Comparison of ENCODE assay signal across 1 cellular context in the genomic region with DNA sequence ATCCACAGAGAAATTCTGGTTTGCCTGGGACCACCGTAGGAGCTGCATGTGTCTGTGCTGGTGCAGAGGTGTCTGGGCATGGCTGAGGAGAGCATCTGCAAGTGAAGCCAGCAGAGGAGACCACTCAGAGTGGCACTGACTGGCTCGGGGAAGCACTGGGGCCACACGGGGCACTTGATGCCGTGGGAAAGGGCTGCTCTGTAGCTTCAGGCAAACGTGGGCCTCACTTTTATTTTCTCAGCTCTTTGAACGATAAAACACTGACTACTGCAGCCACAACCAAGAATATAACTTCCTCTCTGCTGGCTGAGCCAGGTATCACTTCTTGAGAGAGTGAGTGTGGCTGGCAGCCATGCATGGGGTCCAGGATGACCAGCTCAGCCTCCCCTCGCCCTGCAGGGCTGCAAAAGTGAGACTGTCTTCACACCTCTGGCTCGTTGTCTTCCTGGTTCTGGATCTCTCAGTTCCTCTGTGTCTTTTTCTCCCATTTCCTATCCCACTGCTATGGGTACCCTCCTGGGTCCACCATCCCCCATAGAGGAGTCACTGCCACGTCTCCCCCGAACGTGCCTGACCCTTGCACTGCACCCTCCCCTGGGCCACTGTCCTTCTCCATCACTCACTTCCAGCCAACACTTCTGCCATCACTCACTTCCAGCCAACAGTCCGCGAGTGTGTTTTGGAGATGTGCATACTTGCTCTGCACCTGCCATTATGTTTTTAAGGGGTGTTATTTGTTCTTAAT.
TF ChIP-seq lines count a peak whose summit lies in the region.

No MANE protein-coding gene starts in this region.

TF ChIP-seq in GM12878, 131 proteins besides CTCF, POLR2A, EP300 and RAD21 (continued from another document and continues in another):
- TF ChIP-seq ZNF384 (IDR thresholded peaks at IDR 0.05; ENCODE audit: borderline replicate concordance, low read depth, low read length) (no peak), RB1 (IDR thresholded peaks at IDR 0.05; ENCODE audit: borderline replicate concordance) (no peak), SMAD1 (IDR thresholded peaks at IDR 0.05; ENCODE audit: low read depth, partially characterized antibody) (no peak), CREB1 (IDR thresholded peaks at IDR 0.05; ENCODE audit: low read depth) (no peak), CBX3 (IDR thresholded peaks at IDR 0.05; ENCODE audit: borderline replicate concordance, low read depth) (no peak), MEF2A (IDR thresholded peaks at IDR 0.05; ENCODE audit: insufficient read depth, low read depth, low read length) (peak; percentile 6; the same call in 1 of the 2 replicates), POLR2AphosphoS2 (IDR thresholded peaks at IDR 0.05; ENCODE audit: low read depth, low read length) (no peak), ESRRA (IDR thresholded peaks at IDR 0.05; ENCODE audit: low read length) (no peak), ZZZ3 (IDR thresholded peaks at IDR 0.05; ENCODE audit: control insufficient read depth, insufficient read length, low read depth) (no peak), KLF5 (IDR thresholded peaks at IDR 0.05; ENCODE audit: partially characterized antibody) (no peak), BACH1 (IDR thresholded peaks at IDR 0.05; ENCODE audit: borderline replicate concordance) (no peak), WRNIP1 (IDR thresholded peaks at IDR 0.05; ENCODE audit: borderline replicate concordance, low read depth, low read length) (no peak), ZNF217 (IDR thresholded peaks at IDR 0.05) (no peak), RAD51 (IDR thresholded peaks at IDR 0.05) (no peak), FOS (IDR thresholded peaks at IDR 0.05; ENCODE audit: borderline replicate concordance, extremely low read depth, insufficient read length) (no peak), PML (IDR thresholded peaks at IDR 0.05; ENCODE audit: low read length) (no peak), SMAD5 (IDR thresholded peaks at IDR 0.05; ENCODE audit: low read depth) (no peak), RCOR1 (conservative IDR thresholded peaks at IDR 0.05; ENCODE audit: low read depth, low read length) (no peak), BRCA1 (IDR thresholded peaks at IDR 0.05; ENCODE audit: low read depth, low read length) (no peak), SIX5 (IDR thresholded peaks at IDR 0.05; ENCODE audit: low read depth, low read length, severe bottlenecking) (no peak), SUZ12 (IDR thresholded peaks at IDR 0.05; ENCODE audit: unreplicated experiment) (no peak), NBN (IDR thresholded peaks at IDR 0.05) (no peak), BCL11A (IDR thresholded peaks at IDR 0.05; ENCODE audit: low read depth, low read length) (no peak), ZNF687 (IDR thresholded peaks at IDR 0.05) (peak; percentile 81), EGR1 (IDR thresholded peaks at IDR 0.05; ENCODE audit: borderline replicate concordance in 1 of 2, low read depth in 2 of 2, low read length in 2 of 2) (no peak), RFX5 (IDR thresholded peaks at IDR 0.05; ENCODE audit: low read depth, low read length) (no peak), KAT2A (conservative IDR thresholded peaks at IDR 0.05; ENCODE audit: control insufficient read depth, low read depth, low read length) (no peak), JUNB (IDR thresholded peaks at IDR 0.05) (no peak), YY1 (IDR thresholded peaks at IDR 0.05; ENCODE audit: low read depth, low read length) (peak; percentile 76), EED (IDR thresholded peaks at IDR 0.05; ENCODE audit: low read depth) (peak; percentile 39; the same call in 1 of the 2 replicates), CEBPB (IDR thresholded peaks at IDR 0.05; ENCODE audit: borderline replicate concordance in 1 of 2, low read depth in 2 of 2, low read length in 2 of 2) (no peak), LARP7 (IDR thresholded peaks at IDR 0.05) (no peak)
- TF ChIP-seq, protein P1, sequence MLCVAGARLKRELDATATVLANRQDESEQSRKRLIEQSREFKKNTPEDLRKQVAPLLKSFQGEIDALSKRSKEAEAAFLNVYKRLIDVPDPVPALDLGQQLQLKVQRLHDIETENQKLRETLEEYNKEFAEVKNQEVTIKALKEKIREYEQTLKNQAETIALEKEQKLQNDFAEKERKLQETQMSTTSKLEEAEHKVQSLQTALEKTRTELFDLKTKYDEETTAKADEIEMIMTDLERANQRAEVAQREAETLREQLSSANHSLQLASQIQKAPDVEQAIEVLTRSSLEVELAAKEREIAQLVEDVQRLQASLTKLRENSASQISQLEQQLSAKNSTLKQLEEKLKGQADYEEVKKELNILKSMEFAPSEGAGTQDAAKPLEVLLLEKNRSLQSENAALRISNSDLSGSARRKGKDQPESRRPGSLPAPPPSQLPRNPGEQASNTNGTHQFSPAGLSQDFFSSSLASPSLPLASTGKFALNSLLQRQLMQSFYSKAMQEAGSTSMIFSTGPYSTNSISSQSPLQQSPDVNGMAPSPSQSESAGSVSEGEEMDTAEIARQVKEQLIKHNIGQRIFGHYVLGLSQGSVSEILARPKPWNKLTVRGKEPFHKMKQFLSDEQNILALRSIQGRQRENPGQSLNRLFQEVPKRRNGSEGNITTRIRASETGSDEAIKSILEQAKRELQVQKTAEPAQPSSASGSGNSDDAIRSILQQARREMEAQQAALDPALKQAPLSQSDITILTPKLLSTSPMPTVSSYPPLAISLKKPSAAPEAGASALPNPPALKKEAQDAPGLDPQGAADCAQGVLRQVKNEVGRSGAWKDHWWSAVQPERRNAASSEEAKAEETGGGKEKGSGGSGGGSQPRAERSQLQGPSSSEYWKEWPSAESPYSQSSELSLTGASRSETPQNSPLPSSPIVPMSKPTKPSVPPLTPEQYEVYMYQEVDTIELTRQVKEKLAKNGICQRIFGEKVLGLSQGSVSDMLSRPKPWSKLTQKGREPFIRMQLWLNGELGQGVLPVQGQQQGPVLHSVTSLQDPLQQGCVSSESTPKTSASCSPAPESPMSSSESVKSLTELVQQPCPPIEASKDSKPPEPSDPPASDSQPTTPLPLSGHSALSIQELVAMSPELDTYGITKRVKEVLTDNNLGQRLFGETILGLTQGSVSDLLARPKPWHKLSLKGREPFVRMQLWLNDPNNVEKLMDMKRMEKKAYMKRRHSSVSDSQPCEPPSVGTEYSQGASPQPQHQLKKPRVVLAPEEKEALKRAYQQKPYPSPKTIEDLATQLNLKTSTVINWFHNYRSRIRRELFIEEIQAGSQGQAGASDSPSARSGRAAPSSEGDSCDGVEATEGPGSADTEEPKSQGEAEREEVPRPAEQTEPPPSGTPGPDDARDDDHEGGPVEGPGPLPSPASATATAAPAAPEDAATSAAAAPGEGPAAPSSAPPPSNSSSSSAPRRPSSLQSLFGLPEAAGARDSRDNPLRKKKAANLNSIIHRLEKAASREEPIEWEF (IDR thresholded peaks at IDR 0.05; ENCODE audit: insufficient replicate concordance, low read depth, low read length), result no peak
- TF ChIP-seq, protein P2, sequence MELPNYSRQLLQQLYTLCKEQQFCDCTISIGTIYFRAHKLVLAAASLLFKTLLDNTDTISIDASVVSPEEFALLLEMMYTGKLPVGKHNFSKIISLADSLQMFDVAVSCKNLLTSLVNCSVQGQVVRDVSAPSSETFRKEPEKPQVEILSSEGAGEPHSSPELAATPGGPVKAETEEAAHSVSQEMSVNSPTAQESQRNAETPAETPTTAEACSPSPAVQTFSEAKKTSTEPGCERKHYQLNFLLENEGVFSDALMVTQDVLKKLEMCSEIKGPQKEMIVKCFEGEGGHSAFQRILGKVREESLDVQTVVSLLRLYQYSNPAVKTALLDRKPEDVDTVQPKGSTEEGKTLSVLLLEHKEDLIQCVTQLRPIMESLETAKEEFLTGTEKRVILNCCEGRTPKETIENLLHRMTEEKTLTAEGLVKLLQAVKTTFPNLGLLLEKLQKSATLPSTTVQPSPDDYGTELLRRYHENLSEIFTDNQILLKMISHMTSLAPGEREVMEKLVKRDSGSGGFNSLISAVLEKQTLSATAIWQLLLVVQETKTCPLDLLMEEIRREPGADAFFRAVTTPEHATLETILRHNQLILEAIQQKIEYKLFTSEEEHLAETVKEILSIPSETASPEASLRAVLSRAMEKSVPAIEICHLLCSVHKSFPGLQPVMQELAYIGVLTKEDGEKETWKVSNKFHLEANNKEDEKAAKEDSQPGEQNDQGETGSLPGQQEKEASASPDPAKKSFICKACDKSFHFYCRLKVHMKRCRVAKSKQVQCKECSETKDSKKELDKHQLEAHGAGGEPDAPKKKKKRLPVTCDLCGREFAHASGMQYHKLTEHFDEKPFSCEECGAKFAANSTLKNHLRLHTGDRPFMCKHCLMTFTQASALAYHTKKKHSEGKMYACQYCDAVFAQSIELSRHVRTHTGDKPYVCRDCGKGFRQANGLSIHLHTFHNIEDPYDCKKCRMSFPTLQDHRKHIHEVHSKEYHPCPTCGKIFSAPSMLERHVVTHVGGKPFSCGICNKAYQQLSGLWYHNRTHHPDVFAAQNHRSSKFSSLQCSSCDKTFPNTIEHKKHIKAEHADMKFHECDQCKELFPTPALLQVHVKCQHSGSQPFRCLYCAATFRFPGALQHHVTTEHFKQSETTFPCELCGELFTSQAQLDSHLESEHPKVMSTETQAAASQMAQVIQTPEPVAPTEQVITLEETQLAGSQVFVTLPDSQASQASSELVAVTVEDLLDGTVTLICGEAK (IDR thresholded peaks at IDR 0.05; ENCODE audit: borderline replicate concordance), result no peak
- TF ChIP-seq, protein P3, sequence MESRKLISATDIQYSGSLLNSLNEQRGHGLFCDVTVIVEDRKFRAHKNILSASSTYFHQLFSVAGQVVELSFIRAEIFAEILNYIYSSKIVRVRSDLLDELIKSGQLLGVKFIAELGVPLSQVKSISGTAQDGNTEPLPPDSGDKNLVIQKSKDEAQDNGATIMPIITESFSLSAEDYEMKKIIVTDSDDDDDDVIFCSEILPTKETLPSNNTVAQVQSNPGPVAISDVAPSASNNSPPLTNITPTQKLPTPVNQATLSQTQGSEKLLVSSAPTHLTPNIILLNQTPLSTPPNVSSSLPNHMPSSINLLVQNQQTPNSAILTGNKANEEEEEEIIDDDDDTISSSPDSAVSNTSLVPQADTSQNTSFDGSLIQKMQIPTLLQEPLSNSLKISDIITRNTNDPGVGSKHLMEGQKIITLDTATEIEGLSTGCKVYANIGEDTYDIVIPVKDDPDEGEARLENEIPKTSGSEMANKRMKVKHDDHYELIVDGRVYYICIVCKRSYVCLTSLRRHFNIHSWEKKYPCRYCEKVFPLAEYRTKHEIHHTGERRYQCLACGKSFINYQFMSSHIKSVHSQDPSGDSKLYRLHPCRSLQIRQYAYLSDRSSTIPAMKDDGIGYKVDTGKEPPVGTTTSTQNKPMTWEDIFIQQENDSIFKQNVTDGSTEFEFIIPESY (IDR thresholded peaks at IDR 0.05), result no peak
- TF ChIP-seq, protein P4, sequence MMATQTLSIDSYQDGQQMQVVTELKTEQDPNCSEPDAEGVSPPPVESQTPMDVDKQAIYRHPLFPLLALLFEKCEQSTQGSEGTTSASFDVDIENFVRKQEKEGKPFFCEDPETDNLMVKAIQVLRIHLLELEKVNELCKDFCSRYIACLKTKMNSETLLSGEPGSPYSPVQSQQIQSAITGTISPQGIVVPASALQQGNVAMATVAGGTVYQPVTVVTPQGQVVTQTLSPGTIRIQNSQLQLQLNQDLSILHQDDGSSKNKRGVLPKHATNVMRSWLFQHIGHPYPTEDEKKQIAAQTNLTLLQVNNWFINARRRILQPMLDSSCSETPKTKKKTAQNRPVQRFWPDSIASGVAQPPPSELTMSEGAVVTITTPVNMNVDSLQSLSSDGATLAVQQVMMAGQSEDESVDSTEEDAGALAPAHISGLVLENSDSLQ (IDR thresholded peaks at IDR 0.05), result no peak
- TF ChIP-seq, protein P5, sequence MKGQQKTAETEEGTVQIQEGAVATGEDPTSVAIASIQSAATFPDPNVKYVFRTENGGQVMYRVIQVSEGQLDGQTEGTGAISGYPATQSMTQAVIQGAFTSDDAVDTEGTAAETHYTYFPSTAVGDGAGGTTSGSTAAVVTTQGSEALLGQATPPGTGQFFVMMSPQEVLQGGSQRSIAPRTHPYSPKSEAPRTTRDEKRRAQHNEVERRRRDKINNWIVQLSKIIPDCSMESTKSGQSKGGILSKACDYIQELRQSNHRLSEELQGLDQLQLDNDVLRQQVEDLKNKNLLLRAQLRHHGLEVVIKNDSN (IDR thresholded peaks at IDR 0.05; ENCODE audit: borderline replicate concordance, extremely low read length, insufficient read depth, low read depth, low read length), result no peak
- TF ChIP-seq, protein P6, sequence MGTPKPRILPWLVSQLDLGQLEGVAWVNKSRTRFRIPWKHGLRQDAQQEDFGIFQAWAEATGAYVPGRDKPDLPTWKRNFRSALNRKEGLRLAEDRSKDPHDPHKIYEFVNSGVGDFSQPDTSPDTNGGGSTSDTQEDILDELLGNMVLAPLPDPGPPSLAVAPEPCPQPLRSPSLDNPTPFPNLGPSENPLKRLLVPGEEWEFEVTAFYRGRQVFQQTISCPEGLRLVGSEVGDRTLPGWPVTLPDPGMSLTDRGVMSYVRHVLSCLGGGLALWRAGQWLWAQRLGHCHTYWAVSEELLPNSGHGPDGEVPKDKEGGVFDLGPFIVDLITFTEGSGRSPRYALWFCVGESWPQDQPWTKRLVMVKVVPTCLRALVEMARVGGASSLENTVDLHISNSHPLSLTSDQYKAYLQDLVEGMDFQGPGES (IDR thresholded peaks at IDR 0.05), result no peak
